In genomic region chr15:86445750-86446149, GRCh38 we compare ENCODE assay signal across 23 cellular contexts.
"Had no signal": no experiment of that assay in that cellular context is flagged by ENCODE, and none has a peak within 500 bp of the region (broad histone marks: within the 10 kb centered on the region; RNA-seq: fewer than 3 reads in every experiment).

No MANE protein-coding gene starts in this region.

- H3K27ac ChIP-seq: epithelial cell of prostate, esophagus muscularis mucosa, gastrocnemius medialis, left ventricle myocardium inferior, lower lobe of right lung, neural progenitor cell, pancreas, prostate gland, right lobe of liver, suprapubic skin, tibial artery, upper lobe of left lung, vagina had no signal

- H3K27me3 Mint-ChIP-seq: memory B cell had no signal

- H3K4me1 Mint-ChIP-seq: immature natural killer cell; memory B cell; mesothelial cell of epicardium; natural killer cell; stimulated activated effector memory CD8-positive, alpha-beta T cell treated with anti-CD3 and anti-CD28 coated beads, Interleukin-12 subunit alpha, Interleukin-12 subunit beta, amount 100 ng/mL, for 72 hours had no signal

- H3K27ac Mint-ChIP-seq: immature natural killer cell; memory B cell; mesothelial cell of epicardium; natural killer cell; neural progenitor cell; stimulated activated effector memory CD8-positive, alpha-beta T cell treated with anti-CD3 and anti-CD28 coated beads, Interleukin-12 subunit alpha, Interleukin-12 subunit beta, amount 100 ng/mL, for 72 hours had no signal

- H2AFZ ChIP-seq: neural progenitor cell had no signal

- H3K9me3 Mint-ChIP-seq: mesothelial cell of epicardium; neural progenitor cell; stimulated activated effector memory CD8-positive, alpha-beta T cell treated with anti-CD3 and anti-CD28 coated beads, Interleukin-12 subunit alpha, Interleukin-12 subunit beta, amount 100 ng/mL, for 72 hours had no signal

- H3K4me1 ChIP-seq: esophagus muscularis mucosa, gastrocnemius medialis, left ventricle myocardium inferior, lower lobe of right lung, neural progenitor cell, pancreas, prostate gland, right lobe of liver, suprapubic skin, tibial artery, upper lobe of left lung, vagina had no signal

- H3K36me3 ChIP-seq: esophagus muscularis mucosa, gastrocnemius medialis, left ventricle myocardium inferior, lower lobe of right lung, neural progenitor cell, pancreas, prostate gland, right lobe of liver, suprapubic skin, tibial artery, upper lobe of left lung, vagina had no signal

- H3K4me3 Mint-ChIP-seq: immature natural killer cell; memory B cell; mesothelial cell of epicardium; natural killer cell; neural progenitor cell; stimulated activated effector memory CD8-positive, alpha-beta T cell treated with anti-CD3 and anti-CD28 coated beads, Interleukin-12 subunit alpha, Interleukin-12 subunit beta, amount 100 ng/mL, for 72 hours had no signal

- H3K27me3 ChIP-seq: esophagus muscularis mucosa, gastrocnemius medialis, neural progenitor cell, pancreas, right lobe of liver, suprapubic skin, tibial artery, upper lobe of left lung, vagina had no signal

- ATAC-seq: gastrocnemius medialis; lower lobe of right lung; natural killer cell; pancreas; right lobe of liver; stimulated activated effector memory CD8-positive, alpha-beta T cell treated with anti-CD3 and anti-CD28 coated beads, Interleukin-12 subunit alpha, Interleukin-12 subunit beta, amount 100 ng/mL, for 72 hours; stimulated activated naive CD8-positive, alpha-beta T cell treated with anti-CD3 and anti-CD28 coated beads, Interleukin-15, Interleukin-2, amounts not matched to agents 100 U/mL and 50 U/mL, for 24 hours had no signal

- H3K9me3 ChIP-seq: esophagus muscularis mucosa, gastrocnemius medialis, lower lobe of right lung, pancreas, prostate gland, right lobe of liver, suprapubic skin, tibial artery, upper lobe of left lung, vagina had no signal

- H3K36me3 Mint-ChIP-seq: immature natural killer cell; memory B cell; mesothelial cell of epicardium; natural killer cell; neural progenitor cell; stimulated activated effector memory CD8-positive, alpha-beta T cell treated with anti-CD3 and anti-CD28 coated beads, Interleukin-12 subunit alpha, Interleukin-12 subunit beta, amount 100 ng/mL, for 72 hours had no signal

- H3K4me2 ChIP-seq: neural progenitor cell had no signal

- DNase-seq: effector memory CD4-positive, alpha-beta T cell; gastrocnemius medialis; immature natural killer cell; left ventricle myocardium inferior; lower lobe of right lung; natural killer cell; nucleus accumbens; pancreas; right lobe of liver; stimulated activated CD4-positive, alpha-beta T cell treated with anti-CD3 and anti-CD28 coated beads, Interleukin-4, amount 100 ng/mL, for 1 hour; stimulated activated CD8-positive, alpha-beta memory T cell treated with anti-CD3 and anti-CD28 coated beads, Interleukin-4, amount 100 ng/mL, for 48 hours; stimulated activated naive CD8-positive, alpha-beta T cell treated with anti-CD3 and anti-CD28 coated beads, Interleukin-15, Interleukin-2, amounts not matched to agents 100 U/mL and 50 U/mL, for 24 hours; tibial artery; upper lobe of left lung had no signal

- H3K4me3 ChIP-seq: esophagus muscularis mucosa, gastrocnemius medialis, left ventricle myocardium inferior, lower lobe of right lung, neural progenitor cell, pancreas, prostate gland, right lobe of liver, suprapubic skin, tibial artery, upper lobe of left lung, vagina had no signal
